Comparison of ENCODE assay signal across 35 cellular contexts in genomic region chr6:163243691-163244505, GRCh38.
DNase-seq lines count a peak whose midpoint lies in the region; ATAC-seq and TF ChIP-seq lines count a peak whose summit lies in the region.
"Had no signal": no experiment of that assay in that cellular context is flagged by ENCODE, and none has a peak within 500 bp of the region (broad histone marks: within the 10 kb centered on the region; RNA-seq: fewer than 3 reads in every experiment).

No MANE protein-coding gene starts in this region.

- no peaks in the 10 kb centered on the region for H3K27me3 Mint-ChIP-seq in T-helper 2 cell treated with Interferon-gamma antibody and Interleukin-4, amounts not matched to agents 5 μg/mL and 100 μg/mL, for 36 hours (ENCODE audit: low read depth)

- no peak overlapping the region for H3K4me3 Mint-ChIP-seq in T-helper 2 cell treated with Interferon-gamma antibody and Interleukin-4, amounts not matched to agents 5 μg/mL and 100 μg/mL, for 36 hours
- H3K4me3 Mint-ChIP-seq: activated naive CD4-positive, alpha-beta T cell treated with anti-CD3 and anti-CD28 coated beads for 36 hours; activated T-helper 1 cell treated with anti-CD3 and anti-CD28 coated beads, Interleukin-12 subunit alpha, Interleukin-12 subunit beta, Interleukin-2, Interleukin-4 antibody, amounts not matched to agents 30 ng/mL and 10 ng/mL and 1 ng/mL, durations not matched to agents 14 hours and 24 hours and 36 hours; CD4-positive, alpha-beta memory T cell; effector memory CD8-positive, alpha-beta T cell; natural killer cell treated with Interleukin-12 subunit alpha and Interleukin-12 subunit beta and Interleukin-15 and Interleukin-18, amount 100 ng/mL, for 72 hours; T-helper 1 cell treated with Interleukin-12 subunit alpha and Interleukin-12 subunit beta and Interleukin-4 antibody, amounts not matched to agents 30 μg/mL and 1 μg/mL, for 36 hours had no signal

- 0 out of 2 replicates have a peak, but pooled peaks cover 5% of the 10 kb centered on the region for H3F3A ChIP-seq in GM23248 (ENCODE audit: insufficient read depth)

- H4K20me1 ChIP-seq in GM23248 (ENCODE audit: insufficient read depth) = no peaks in the 10 kb centered on the region

- in situ Hi-C loops in GM23248 (cut with MboI) = no loop called here

- no peaks in the 10 kb centered on the region for H3K36me3 ChIP-seq in GM23248 (ENCODE audit: low read depth)
- no peaks in the 10 kb centered on the region for H3K36me3 ChIP-seq in vagina
- H3K36me3 ChIP-seq: heart left ventricle, lower lobe of right lung, pancreas, tibial artery had no signal

- H3K27ac ChIP-seq in GM23248 (no peak overlapping the region), vagina (no peak overlapping the region)
- H3K27ac ChIP-seq: lower lobe of right lung, pancreas, PC-9, tibial artery had no signal

- H3K36me3 Mint-ChIP-seq in T-helper 2 cell treated with Interferon-gamma antibody and Interleukin-4, amounts not matched to agents 5 μg/mL and 100 μg/mL, for 36 hours (ENCODE audit: low read depth) = no peaks in the 10 kb centered on the region
- H3K36me3 Mint-ChIP-seq: CD4-positive, alpha-beta memory T cell; natural killer cell treated with Interleukin-12 subunit alpha and Interleukin-12 subunit beta and Interleukin-15 and Interleukin-18, amount 100 ng/mL, for 72 hours had no signal

- TF ChIP-seq POLR2A in vagina (IDR thresholded peaks at IDR 0.05) = no peak

- no peak for TF ChIP-seq CTCF in vagina (IDR thresholded peaks at IDR 0.05)

- no peaks in the 10 kb centered on the region for H3K9me3 ChIP-seq in GM23248 (ENCODE audit: low read depth)
- no peaks in the 10 kb centered on the region for H3K9me3 ChIP-seq in vagina
- H3K9me3 ChIP-seq: heart left ventricle, lower lobe of right lung, mucosa of descending colon, pancreas, tibial artery had no signal

- ATAC-seq in HG02870 (IDR thresholded peaks at IDR 0.05; ENCODE audit: unreplicated experiment) = no peak
- ATAC-seq: effector memory CD8-positive, alpha-beta T cell; GM12878; HCT116; mucosa of descending colon; pancreas; SK-N-SH treated with all-trans-retinoic acid at 6 μM for 48 hours; stimulated activated naive CD8-positive, alpha-beta T cell treated with anti-CD3 and anti-CD28 coated beads, Interleukin-15, Interleukin-2, amounts not matched to agents 100 U/mL and 50 U/mL, for 24 hours had no signal

- H3K27me3 ChIP-seq in GM23248 (replicated peaks; ENCODE audit: insufficient read depth) (no peaks in the 10 kb centered on the region), vagina (no peaks in the 10 kb centered on the region)
- H3K27me3 ChIP-seq: heart left ventricle, pancreas, tibial artery had no signal

- H3K4me1 Mint-ChIP-seq in T-helper 2 cell treated with Interferon-gamma antibody and Interleukin-4, amounts not matched to agents 5 μg/mL and 100 μg/mL, for 36 hours (ENCODE audit: low read depth) = no peaks in the 10 kb centered on the region
- H3K4me1 Mint-ChIP-seq: CD4-positive, alpha-beta memory T cell had no signal

- DNase-seq in GM23248 (peak; percentile 52), astrocyte of the hippocampus (ENCODE audit: low read depth, low spot score) (peak; percentile 28), inferior parietal cortex (ENCODE audit: extremely low spot score) (peak; percentile 55), pons (ENCODE audit: low spot score) (peak; percentile 68), DMS153 treated with DMSO at 0.1 percent for 48 hours (lab: John Stamatoyannopoulos, UW; ENCODE audit: unreplicated experiment) (no peak), vagina (ENCODE audit: extremely low spot score in 2 of 2) (no peak)
- DNase-seq in T-helper 2 cell treated with Interferon-gamma antibody and Interleukin-4, amounts not matched to agents 5 μg/mL and 100 μg/mL, for 36 hours (ENCODE audit: low spot score) = no peak
- DNase-seq: activated CD4-positive, alpha-beta T cell treated with anti-CD3 and anti-CD28 coated beads, Interleukin-2, amount 50 U/mL, for 48 hours; activated naive CD4-positive, alpha-beta T cell treated with anti-CD3 and anti-CD28 coated beads for 36 hours; amniotic stem cell; CD4-positive, alpha-beta memory T cell; effector memory CD8-positive, alpha-beta T cell; erythroblast; IMR-90; lower lobe of right lung; mucosa of descending colon; MV-4-11; NCI-H1436 treated with DMSO at 0.1 percent for 48 hours; NCI-H2081 treated with DMSO at 0.1 percent for 48 hours; NCI-H2227 treated with DMSO at 0.1 percent for 48 hours; NCI-H526 treated with DMSO at 0.1 percent for 48 hours; pancreas; PC-9; stimulated activated CD4-positive, alpha-beta T cell treated with anti-CD3 and anti-CD28 coated beads, Interleukin-1b, Interleukin-23, amount 100 ng/mL, for 48 hours; stimulated activated naive CD8-positive, alpha-beta T cell treated with anti-CD3 and anti-CD28 coated beads, Interleukin-15, Interleukin-2, amounts not matched to agents 100 U/mL and 50 U/mL, for 24 hours; tibial artery had no signal

- peak overlapping the region; percentile 72 for H2AFZ ChIP-seq in GM23248
- H2AFZ ChIP-seq: PC-9 had no signal

- intact Hi-C loops in vagina (cut with DNase I) = no loop called here

- no peak overlapping the region for H3K4me3 ChIP-seq in GM23248
- no peak overlapping the region for H3K4me3 ChIP-seq in vagina
- H3K4me3 ChIP-seq: coronary artery, GM12878, heart left ventricle, lower lobe of right lung, mucosa of descending colon, pancreas, PC-9, tibial artery had no signal

- H3K27ac Mint-ChIP-seq in T-helper 2 cell treated with Interferon-gamma antibody and Interleukin-4, amounts not matched to agents 5 μg/mL and 100 μg/mL, for 36 hours = no peak overlapping the region
- H3K27ac Mint-ChIP-seq: activated naive CD4-positive, alpha-beta T cell treated with anti-CD3 and anti-CD28 coated beads for 36 hours; activated T-helper 1 cell treated with anti-CD3 and anti-CD28 coated beads, Interleukin-12 subunit alpha, Interleukin-12 subunit beta, Interleukin-2, Interleukin-4 antibody, amounts not matched to agents 30 ng/mL and 10 ng/mL and 1 ng/mL, durations not matched to agents 14 hours and 24 hours and 36 hours; CD4-positive, alpha-beta memory T cell; effector memory CD8-positive, alpha-beta T cell; natural killer cell treated with Interleukin-12 subunit alpha and Interleukin-12 subunit beta and Interleukin-15 and Interleukin-18, amount 100 ng/mL, for 72 hours; T-helper 1 cell treated with Interleukin-12 subunit alpha and Interleukin-12 subunit beta and Interleukin-4 antibody, amounts not matched to agents 30 μg/mL and 1 μg/mL, for 36 hours had no signal

- H3K9me2 ChIP-seq in GM23248 (ENCODE audit: insufficient read depth) = no peaks in the 10 kb centered on the region

- H3K9ac ChIP-seq in GM23248 = no peak overlapping the region

- H3K4me1 ChIP-seq in GM23248 (ENCODE audit: insufficient read depth) = no peaks in the 10 kb centered on the region
- no peaks in the 10 kb centered on the region for H3K4me1 ChIP-seq in vagina
- H3K4me1 ChIP-seq: lower lobe of right lung, tibial artery had no signal

- H3K79me2 ChIP-seq in GM23248 (ENCODE audit: insufficient read depth) = no peaks in the 10 kb centered on the region

- H3K4me2 ChIP-seq in GM23248 (ENCODE audit: unreplicated experiment) = no peak overlapping the region
- H3K4me2 ChIP-seq: PC-9 had no signal

- 15 to 16% methylated on average over 9 of the region's 9 CpGs for WGBS in GM23248 (ENCODE audit: low coverage in 1 of 2, low lambda C conversion rate in 2 of 2, missing lambda C conversion rate in 2 of 2), 2 experiments

- no peaks in the 10 kb centered on the region for H3K9me3 Mint-ChIP-seq in T-helper 2 cell treated with Interferon-gamma antibody and Interleukin-4, amounts not matched to agents 5 μg/mL and 100 μg/mL, for 36 hours
- H3K9me3 Mint-ChIP-seq: activated naive CD4-positive, alpha-beta T cell treated with anti-CD3 and anti-CD28 coated beads for 36 hours; activated T-helper 1 cell treated with anti-CD3 and anti-CD28 coated beads, Interleukin-12 subunit alpha, Interleukin-12 subunit beta, Interleukin-2, Interleukin-4 antibody, amounts not matched to agents 30 ng/mL and 10 ng/mL and 1 ng/mL, durations not matched to agents 14 hours and 24 hours and 36 hours; CD4-positive, alpha-beta memory T cell; natural killer cell treated with Interleukin-12 subunit alpha and Interleukin-12 subunit beta and Interleukin-15 and Interleukin-18, amount 100 ng/mL, for 72 hours; T-helper 1 cell treated with Interleukin-12 subunit alpha and Interleukin-12 subunit beta and Interleukin-4 antibody, amounts not matched to agents 30 μg/mL and 1 μg/mL, for 36 hours had no signal

Comparison
In these comparisons a context has a peak if more than half of its experiments do, and no peak if none do; other contexts are left out.
1. DNase-seq: peak in GM23248 (single experiment), astrocyte of the hippocampus (single experiment), inferior parietal cortex (single experiment) and pons (single experiment); none in DMS153 treated with DMSO at 0.1 percent for 48 hours (single experiment), vagina (0 of 2) and T-helper 2 cell treated with Interferon-gamma antibody and Interleukin-4, amounts not matched to agents 5 μg/mL and 100 μg/mL, for 36 hours (single experiment).